19 cellular contexts compared by ENCODE assay signal in genomic region chr1:117342397-117342796, GRCh38.
"Had no signal": no experiment of that assay in that cellular context is flagged by ENCODE, and none has a peak within 500 bp of the region (broad histone marks: within the 10 kb centered on the region; RNA-seq: fewer than 3 reads in every experiment).

No MANE protein-coding gene starts in this region.

- H3K27me3 Mint-ChIP-seq: activated naive CD4-positive, alpha-beta T cell treated with anti-CD3 and anti-CD28 coated beads, Interleukin-2, amount 10 ng/mL, durations not matched to agents 7 days and 5 days had no signal

- H3K9me3 ChIP-seq: tibial nerve, uterus had no signal

- H3K36me3 Mint-ChIP-seq: activated naive CD4-positive, alpha-beta T cell treated with anti-CD3 and anti-CD28 coated beads, Interleukin-2, amount 10 ng/mL, durations not matched to agents 7 days and 5 days; natural killer cell treated with Interleukin-12 subunit alpha and Interleukin-12 subunit beta and Interleukin-15 and Interleukin-18, amount 100 ng/mL, for 72 hours had no signal

- H3K4me3 Mint-ChIP-seq: activated naive CD4-positive, alpha-beta T cell treated with anti-CD3 and anti-CD28 coated beads, Interleukin-2, amount 10 ng/mL, durations not matched to agents 7 days and 5 days; natural killer cell treated with Interleukin-12 subunit alpha and Interleukin-12 subunit beta and Interleukin-15 and Interleukin-18, amount 100 ng/mL, for 72 hours had no signal

- ATAC-seq: esophagus mucosa; left lobe of liver; natural killer cell treated with Interleukin-12 subunit alpha and Interleukin-12 subunit beta and Interleukin-15 and Interleukin-18, amount 100 ng/mL, for 72 hours had no signal

- H3K9me3 Mint-ChIP-seq: activated T-helper 2 cell treated with anti-CD3 and anti-CD28 coated beads, Interferon-gamma antibody, Interleukin-2, Interleukin-4, amounts not matched to agents 10 μg/mL and 5 μg/mL and 100 μg/mL, durations not matched to agents 14 hours and 24 hours and 36 hours had no signal

- H3K4me3 ChIP-seq: cardiac muscle cell, tibial nerve, uterus had no signal

- DNase-seq: activated CD4-positive, alpha-beta T cell treated with anti-CD3 and anti-CD28 coated beads, Interleukin-2, amount 50 U/mL, for 1 hour; activated CD4-positive, CD25-positive, alpha-beta regulatory T cell; activated naive CD4-positive, alpha-beta T cell treated with anti-CD3 and anti-CD28 coated beads, Interleukin-2, amount 10 ng/mL, durations not matched to agents 7 days and 5 days; dorsolateral prefrontal cortex; islet precursor cell; mammary epithelial cell; nucleus accumbens; retina; stimulated activated CD4-positive, alpha-beta T cell treated with anti-CD3 and anti-CD28 coated beads, Interleukin-15, amount 100 ng/mL, for 24 hours; stimulated activated CD4-positive, alpha-beta T cell treated with anti-CD3 and anti-CD28 coated beads, Interleukin-4, amount 100 ng/mL, for 1 hour; stimulated activated naive CD4-positive, alpha-beta T cell treated with Interleukin-2 at 50 U/mL for 16 hours; substantia nigra; uterus had no signal

- H3K27ac Mint-ChIP-seq: activated naive CD4-positive, alpha-beta T cell treated with anti-CD3 and anti-CD28 coated beads, Interleukin-2, amount 10 ng/mL, durations not matched to agents 7 days and 5 days; activated T-helper 2 cell treated with anti-CD3 and anti-CD28 coated beads, Interferon-gamma antibody, Interleukin-2, Interleukin-4, amounts not matched to agents 10 μg/mL and 5 μg/mL and 100 μg/mL, durations not matched to agents 14 hours and 24 hours and 36 hours; natural killer cell treated with Interleukin-12 subunit alpha and Interleukin-12 subunit beta and Interleukin-15 and Interleukin-18, amount 100 ng/mL, for 72 hours had no signal

- H3K4me1 ChIP-seq: tibial nerve had no signal

- H3K36me3 ChIP-seq: cardiac muscle cell, tibial nerve, uterus had no signal

- H3K27ac ChIP-seq: cardiac muscle cell, tibial nerve, uterus had no signal

- H3K27me3 ChIP-seq: dorsolateral prefrontal cortex, tibial nerve, uterus had no signal
